17 cellular contexts compared by ENCODE assay signal in the genomic region with DNA sequence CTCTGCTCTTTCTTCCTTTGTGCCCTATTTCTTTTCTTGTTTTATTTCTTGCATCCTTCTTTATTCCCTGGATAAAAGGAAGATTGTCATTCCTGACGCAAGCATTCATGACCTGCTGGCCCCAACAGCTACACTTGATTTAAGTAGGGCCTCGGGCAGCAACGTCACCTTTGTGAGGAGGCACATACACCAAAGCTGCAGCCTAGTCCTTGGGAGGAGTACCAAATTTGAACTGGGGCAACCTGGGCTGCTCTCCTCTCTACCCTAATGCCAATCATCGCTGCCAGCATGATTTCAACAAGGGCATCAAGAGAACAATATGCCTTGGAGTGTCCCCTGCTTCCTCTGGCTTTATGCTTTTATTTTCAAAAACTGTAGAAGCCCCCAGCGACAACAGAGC.
DNase-seq lines count a peak whose midpoint lies in the region; TF ChIP-seq lines count a peak whose summit lies in the region.
"Had no signal": no experiment of that assay in that cellular context is flagged by ENCODE, and none has a peak within 500 bp of the region (broad histone marks: within the 10 kb centered on the region; RNA-seq: fewer than 3 reads in every experiment).

No MANE protein-coding gene starts in this region.

- H3K4me1 ChIP-seq in ectodermal cell (ENCODE audit: control insufficient read depth, insufficient read depth, low read length) (peaks cover 5% of the 10 kb centered on the region), parathyroid adenoma (no peaks in the 10 kb centered on the region), ovary (ENCODE audit: insufficient read depth) (no peaks in the 10 kb centered on the region)
- H3K4me1 ChIP-seq: heart right ventricle had no signal

- H3K4me3 ChIP-seq in ectodermal cell (ENCODE audit: insufficient read depth, low read depth, low read length), result no peak overlapping the region
- no peak overlapping the region for H3K4me3 ChIP-seq in parathyroid adenoma (ENCODE audit: low read depth, low read length)
- H3K4me3 ChIP-seq in ovary, result no peak overlapping the region
- H3K4me3 ChIP-seq: heart right ventricle had no signal

- TF ChIP-seq EP300 in ovary (IDR thresholded peaks at IDR 0.05), result no peak

- H3K27me3 ChIP-seq in ectodermal cell (ENCODE audit: control insufficient read depth, insufficient read depth, low read length, poor library complexity, severe bottlenecking) (no peaks in the 10 kb centered on the region), parathyroid adenoma (ENCODE audit: control insufficient read depth, insufficient read depth, low read length) (no peaks in the 10 kb centered on the region), ovary (no peaks in the 10 kb centered on the region)
- H3K27me3 ChIP-seq: heart right ventricle had no signal

- no peak overlapping the region for H3K9ac ChIP-seq in parathyroid adenoma

- H3K27ac ChIP-seq in ectodermal cell (ENCODE audit: insufficient read depth, low read depth, low read length, poor library complexity, severe bottlenecking) (peak overlapping the region; percentile 3), parathyroid adenoma (no peak overlapping the region), ovary (no peak overlapping the region)
- H3K27ac ChIP-seq: 22Rv1, heart right ventricle, RWPE1 had no signal

- H3K36me3 ChIP-seq in ectodermal cell (ENCODE audit: control insufficient read depth, insufficient read depth, low read length) (no peaks in the 10 kb centered on the region), parathyroid adenoma (ENCODE audit: control insufficient read depth, insufficient read depth, low read length) (no peaks in the 10 kb centered on the region), ovary (no peaks in the 10 kb centered on the region)
- H3K36me3 ChIP-seq: heart right ventricle had no signal

- DNase-seq in NCI-H2227 treated with DMSO at 0.1 percent for 48 hours (lab: John Stamatoyannopoulos, UW), result peak; percentile 47
- no peak for DNase-seq in NCI-H2227 (lab: John Stamatoyannopoulos, UW; ENCODE audit: unreplicated experiment)
- peak; percentile 3 for DNase-seq in M059J (ENCODE audit: low read depth)
- DNase-seq in dermis blood vessel endothelial cell, result no peak
- DNase-seq in NCI-H1694 (lab: John Stamatoyannopoulos, UW), result no peak
- no peak for DNase-seq in ovary
- DNase-seq: activated CD4-positive, alpha-beta T cell treated with anti-CD3 and anti-CD28 coated beads for 1 hour; activated CD8-positive, alpha-beta memory T cell treated with anti-CD3 and anti-CD28 coated beads for 24 hours; activated naive CD4-positive, alpha-beta T cell treated with anti-CD3 and anti-CD28 coated beads, Interleukin-2, amount 50 U/mL, for 16 hours; activated T-cell treated with anti-CD3 and anti-CD28 coated beads, Interleukin-2, amount 50 U/mL, for 48 hours; heart right ventricle; immature natural killer cell; NCI-H1048 had no signal

- H2AFZ ChIP-seq in parathyroid adenoma, result peak overlapping the region; percentile 18

- H3K4me2 ChIP-seq in parathyroid adenoma (ENCODE audit: low read length), result no peak overlapping the region

- H3K9me3 ChIP-seq in ectodermal cell (ENCODE audit: control insufficient read depth, low read length) (no peaks in the 10 kb centered on the region), parathyroid adenoma (ENCODE audit: control insufficient read depth, low read length) (no peaks in the 10 kb centered on the region), ovary (no peaks in the 10 kb centered on the region)
- H3K9me3 ChIP-seq: heart right ventricle had no signal

- WGBS in ectodermal cell, 2 experiments, result 55 to 67% methylated on average over 5 of the region's 5 CpGs
- WGBS in ovary, 3 donors, result 64 to 68% (median 67%) methylated on average over 5 of the region's 5 CpGs

- TF ChIP-seq POLR2A in ovary (IDR thresholded peaks at IDR 0.05), result no peak

- no peak for TF ChIP-seq CTCF in parathyroid adenoma (IDR thresholded peaks at IDR 0.05)
- no peak for TF ChIP-seq CTCF in ovary (IDR thresholded peaks at IDR 0.05)

- intact Hi-C loops in ovary (cut with DNase I), result no loop called here

- no peaks in the 10 kb centered on the region for H3K79me2 ChIP-seq in parathyroid adenoma

Comparison
In these comparisons a context has a peak if more than half of its experiments do, and no peak if none do; other contexts are left out.
1. DNase-seq: peak in NCI-H2227 treated with DMSO at 0.1 percent for 48 hours (single experiment) and M059J (single experiment); none in NCI-H2227 (single experiment), dermis blood vessel endothelial cell (single experiment), NCI-H1694 (single experiment) and ovary (0 of 5).